In genomic region chr18:3061581-3062416, GRCh38 we compare ENCODE assay signal across 8 cellular contexts. TPM values are rescaled to one million over a fixed set of nuclear protein-coding genes. Genes with fewer than 3 reads are reported as not detected.
A peak's percentile ranks its signal among the peaks of the same experiment; 100 is the strongest.
DNase-seq lines count a peak whose midpoint lies in the region; ATAC-seq, FAIRE-seq and TF ChIP-seq lines count a peak whose summit lies in the region.

No MANE protein-coding gene starts in this region.

- FAIRE-seq in GM12891 (lab: Jason Lieb, UNC) (peak; percentile 52), pancreas (lab: Jason Lieb, UNC) (no peak)

- TF ChIP-seq CTCF in Loucy (conservative IDR thresholded peaks at IDR 0.05; ENCODE audit: low read length) (no peak), pancreas (IDR thresholded peaks at IDR 0.05) (no peak), heart right ventricle (IDR thresholded peaks at IDR 0.05) (no peak)

- H3K27me3 ChIP-seq in Loucy (ENCODE audit: insufficient read depth, low read length, poor library complexity, severe bottlenecking): no peaks in the 10 kb centered on the region
- H3K27me3 ChIP-seq in skeletal muscle tissue (ENCODE audit: control insufficient read depth in 3 of 3, insufficient read depth in 3 of 3, low read length in 3 of 3): no peaks in the 10 kb centered on the region
- H3K27me3 ChIP-seq in pancreas: no peaks in the 10 kb centered on the region
- H3K27me3 ChIP-seq in heart right ventricle: no peaks in the 10 kb centered on the region

- no peaks in the 10 kb centered on the region for H3K36me3 ChIP-seq in Loucy (ENCODE audit: insufficient read depth, low read length)
- H3K36me3 ChIP-seq in skeletal muscle tissue (ENCODE audit: control insufficient read depth in 3 of 3, insufficient read depth in 3 of 3, low read length in 3 of 3): peaks cover 7 to 11% (median 9%) of the 10 kb centered on the region in 3 donors
- H3K36me3 ChIP-seq in pancreas: peaks cover 0 to 5% (median 0%) of the 10 kb centered on the region in 3 donors
- H3K36me3 ChIP-seq in heart right ventricle: peaks cover 0 to 6% (median 0%) of the 10 kb centered on the region in 9 donors

- H3K27ac Mint-ChIP-seq in activated naive CD8-positive, alpha-beta T cell treated with anti-CD3 and anti-CD28 coated beads, Interleukin-2, amount 10 ng/mL, durations not matched to agents 7 days and 5 days: peak overlapping the region; percentile 87

- H3K4me2 ChIP-seq in Loucy (ENCODE audit: low read depth, low read length, poor library complexity, severe bottlenecking): peak overlapping the region; percentile 79

- peak overlapping the region; percentile 24; the same call in 1 of the 2 replicates for H2AFZ ChIP-seq in Loucy (ENCODE audit: low read length)

- H3K27me3 Mint-ChIP-seq in activated naive CD8-positive, alpha-beta T cell treated with anti-CD3 and anti-CD28 coated beads, Interleukin-2, amount 10 ng/mL, durations not matched to agents 7 days and 5 days: no peaks in the 10 kb centered on the region

- no peaks in the 10 kb centered on the region for H3K79me2 ChIP-seq in Loucy (ENCODE audit: insufficient read depth, low read length)

- H3K4me1 ChIP-seq in Loucy (ENCODE audit: insufficient read depth, low read length, poor library complexity, severe bottlenecking) (peaks cover 63% of the 10 kb centered on the region), skeletal muscle tissue (ENCODE audit: control insufficient read depth in 3 of 3, insufficient read depth in 3 of 3, low read length in 3 of 3) (peaks cover 0 to 7% (median 4%) of the 10 kb centered on the region in 3 donors), pancreas (no peaks in the 10 kb centered on the region), heart right ventricle (peaks cover 0 to 47% (median 12%) of the 10 kb centered on the region in 9 donors)

- H3K27ac ChIP-seq in skeletal muscle tissue (ENCODE audit: low read depth, low read length) (peak overlapping the region; percentile 16), pancreas (no peak overlapping the region), heart right ventricle (peak overlapping the region in 1 of 10 donors; percentile 87)

- H3F3A ChIP-seq in Loucy (ENCODE audit: low read depth): peaks cover 25% of the 10 kb centered on the region

- WGBS in pancreas, 2 donors: 88 to 91% methylated on average over 11 of the region's 11 CpGs
- WGBS in heart right ventricle, 2 donors: 83% methylated on average over 11 of the region's 11 CpGs

- no peaks in the 10 kb centered on the region for H4K20me1 ChIP-seq in Loucy (ENCODE audit: insufficient read depth, low read length, poor library complexity, severe bottlenecking)

- intact Hi-C loops in pancreas (cut with DNase I): no loop called here
- intact Hi-C loops in heart right ventricle (cut with DNase I): loop anchor here (1.0 to 10.0 kb wide), 12 partner anchors 44 to 185 kb away; partner anchors contain the start of gene LPIN2 (in 3 of the 10)

- TF ChIP-seq POLR2A in GM12891 (IDR thresholded peaks at IDR 0.05; ENCODE audit: low read depth, low read length): no peak

- H3K9me3 Mint-ChIP-seq in activated naive CD8-positive, alpha-beta T cell treated with anti-CD3 and anti-CD28 coated beads, Interleukin-2, amount 10 ng/mL, durations not matched to agents 7 days and 5 days: no peaks in the 10 kb centered on the region

- DNase-seq in GM12891 (ENCODE audit: insufficient read length, low spot score) (no peak), pancreas (no peak), nucleus accumbens (lab: John Stamatoyannopoulos, UW) (no peak), H4 (ENCODE audit: low spot score) (no peak), heart right ventricle (no peak)
- DNase-seq in activated naive CD8-positive, alpha-beta T cell treated with anti-CD3 and anti-CD28 coated beads, Interleukin-2, amount 10 ng/mL, durations not matched to agents 7 days and 5 days: no peak

- peak overlapping the region; percentile 56 for H3K4me3 ChIP-seq in Loucy (ENCODE audit: low read length, poor library complexity, severe bottlenecking)
- H3K4me3 ChIP-seq in skeletal muscle tissue (ENCODE audit: low read length in 3 of 3): no peak overlapping the region
- H3K4me3 ChIP-seq in pancreas: no peak overlapping the region
- no peak overlapping the region for H3K4me3 ChIP-seq in heart right ventricle

- H3K9me3 ChIP-seq in Loucy (ENCODE audit: insufficient read depth, low read depth, low read length) (no peaks in the 10 kb centered on the region), skeletal muscle tissue (ENCODE audit: control insufficient read depth in 3 of 3, low read length in 3 of 3) (no peaks in the 10 kb centered on the region), pancreas (no peaks in the 10 kb centered on the region), heart right ventricle (no peaks in the 10 kb centered on the region)

- ATAC-seq in activated naive CD8-positive, alpha-beta T cell treated with anti-CD3 and anti-CD28 coated beads, Interleukin-2, amount 10 ng/mL, durations not matched to agents 7 days and 5 days (ENCODE audit: low read depth): peak; percentile 62
- ATAC-seq in pancreas (no peak), heart right ventricle (no peak)

- no peaks in the 10 kb centered on the region for H3K9me2 ChIP-seq in Loucy (replicated peaks; ENCODE audit: low read depth, low read length)

- H3K4me3 Mint-ChIP-seq in activated naive CD8-positive, alpha-beta T cell treated with anti-CD3 and anti-CD28 coated beads, Interleukin-2, amount 10 ng/mL, durations not matched to agents 7 days and 5 days: peak overlapping the region; percentile 86

- peak overlapping the region; percentile 61 for H3K9ac ChIP-seq in Loucy (ENCODE audit: low read depth, low read length, poor library complexity, severe bottlenecking)
- no peak overlapping the region for H3K9ac ChIP-seq in skeletal muscle tissue (ENCODE audit: low read depth in 1 of 3, low read length in 3 of 3)

- peaks cover 48% of the 10 kb centered on the region for H3K4me1 Mint-ChIP-seq in activated naive CD8-positive, alpha-beta T cell treated with anti-CD3 and anti-CD28 coated beads, Interleukin-2, amount 10 ng/mL, durations not matched to agents 7 days and 5 days

- POLR2A ChIA-PET in activated naive CD8-positive, alpha-beta T cell treated with anti-CD3 and anti-CD28 coated beads, Interleukin-2, amount 10 ng/mL, durations not matched to agents 7 days and 5 days (lab: Charles Lee): interaction anchor here (0.6 to 4.9 kb wide), 17 partner anchors 11 to 185 kb away, joined by 3 to 50 read pairs (median 5); partner anchors contain the start of genes LPIN2 and MYL12A

- H3K36me3 Mint-ChIP-seq in activated naive CD8-positive, alpha-beta T cell treated with anti-CD3 and anti-CD28 coated beads, Interleukin-2, amount 10 ng/mL, durations not matched to agents 7 days and 5 days: no peaks in the 10 kb centered on the region

TF ChIP-seq in GM12891, 5 proteins besides CTCF, POLR2A, EP300 and RAD21:
- TF ChIP-seq POLR2AphosphoS5 (IDR thresholded peaks at IDR 0.05; ENCODE audit: low read depth, low read length) (no peak), TAF1 (IDR thresholded peaks at IDR 0.05; ENCODE audit: low read depth, low read length) (no peak), PAX5 (IDR thresholded peaks at IDR 0.05; ENCODE audit: insufficient read depth, low read length, severe bottlenecking) (no peak), POU2F2 (IDR thresholded peaks at IDR 0.05; ENCODE audit: low read depth, low read length) (no peak), SPI1 (IDR thresholded peaks at IDR 0.05; ENCODE audit: low read depth, low read length) (no peak)
TF ChIP-seq in GM12891: peak in this region for 0.

RNA-seq across cellular contexts. Expression of gene LPIN2, which starts 48.9 kb away (rescaled TPM):
- polyA plus RNA-seq in GM12891 (2012; ENCODE audit: low read depth, missing spikeins): 13.3 TPM
- total RNA-seq in activated naive CD8-positive, alpha-beta T cell treated with anti-CD3 and anti-CD28 coated beads, Interleukin-2, amount 10 ng/mL, durations not matched to agents 7 days and 5 days: 10 to 100 TPM; 91.0 to 93.9 TPM
- total RNA-seq in skeletal muscle tissue (11.0 TPM), pancreas (10 to 100 TPM in 5 of 6 donors, 1 to 10 TPM in 1; 9.9 to 23.0 (median 13.7) TPM), heart right ventricle (10 to 100 TPM in 4 of 10 donors, 1 to 10 TPM in 6; 6.8 to 15.9 (median 8.2) TPM)
- polyA plus RNA-seq in pancreas (1 to 10 TPM; 5.1 to 8.2 TPM), heart right ventricle (1 to 10 TPM; 1.9 to 5.0 TPM)
- total RNA-seq in H4 (2014; rRNA removed; shearing (Covaris generic)): 17.1 and 21.6 TPM in 2 replicates

Comparison
In these comparisons a context has a peak if more than half of its experiments do, and no peak if none do; other contexts are left out.
1. intact Hi-C loops: an anchor here in heart right ventricle (1.0 to 10.0 kb wide); none called in pancreas.